ENCODE assay signal across 1 cellular context in genomic region chr22:38202437-38203089, GRCh38.
TF ChIP-seq lines count a peak whose summit lies in the region.

No MANE protein-coding gene starts in this region.

TF ChIP-seq in HepG2, 621 proteins besides CTCF, POLR2A, EP300 and RAD21 (continued from another document and continues in another):
- TF ChIP-seq ZNF407 (CRISPR knock-in tag; IDR thresholded peaks at IDR 0.05; ENCODE audit: not compliant biosample characterization) (peak; percentile 29), ZFX (CRISPR knock-in tag; IDR thresholded peaks at IDR 0.05; ENCODE audit: low read depth) (peak; percentile 74), ZNF75D (CRISPR knock-in tag; IDR thresholded peaks at IDR 0.05; ENCODE audit: borderline replicate concordance) (no peak), ZNF670 (CRISPR knock-in tag; IDR thresholded peaks at IDR 0.05; ENCODE audit: borderline replicate concordance) (peak; percentile 17; the same call in 1 of the 2 replicates), HOXD1 (CRISPR knock-in tag; IDR thresholded peaks at IDR 0.05) (no peak), ZNF136 (CRISPR knock-in tag; IDR thresholded peaks at IDR 0.05; ENCODE audit: low read depth) (0 out of 2 replicates have a peak, but pooled peaks have one; percentile 44), ZNF704 (CRISPR knock-in tag; IDR thresholded peaks at IDR 0.05; ENCODE audit: borderline replicate concordance) (0 out of 2 replicates have a peak, but pooled peaks have one; percentile 19), SRSF4 (IDR thresholded peaks at IDR 0.05; ENCODE audit: low read depth, low read length, poor library complexity, severe bottlenecking) (no peak), PHF5A (CRISPR knock-in tag; IDR thresholded peaks at IDR 0.05; ENCODE audit: low read depth, unreplicated experiment) (no peak), ZNF367 (CRISPR knock-in tag; IDR thresholded peaks at IDR 0.05; ENCODE audit: borderline replicate concordance) (no peak; the same call in 1 of the 2 replicates), TBX3 (IDR thresholded peaks at IDR 0.05; ENCODE audit: borderline replicate concordance) (no peak), ZNF484 (CRISPR knock-in tag; IDR thresholded peaks at IDR 0.05; ENCODE audit: borderline replicate concordance, low read depth) (0 out of 2 replicates have a peak, but pooled peaks have one; percentile 21), BORCS8-MEF2B (CRISPR knock-in tag; IDR thresholded peaks at IDR 0.05) (0 out of 2 replicates have a peak, but pooled peaks have one; percentile 24), HNF4A (CRISPR knock-in tag; IDR thresholded peaks at IDR 0.05) (no peak), HOXA3 (CRISPR knock-in tag; IDR thresholded peaks at IDR 0.05) (no peak), HMG20A (CRISPR knock-in tag; IDR thresholded peaks at IDR 0.05; ENCODE audit: borderline replicate concordance) (no peak), PHF8 (CRISPR knock-in tag; IDR thresholded peaks at IDR 0.05) (no peak), ZNF709 (CRISPR knock-in tag; IDR thresholded peaks at IDR 0.05) (peak; percentile 62), SIX4 (CRISPR knock-in tag; IDR thresholded peaks at IDR 0.05) (no peak), CCAR2 (optimal IDR thresholded peaks at IDR 0.05; ENCODE audit: low read depth, low read length) (no peak), ZNF563 (CRISPR knock-in tag; IDR thresholded peaks at IDR 0.05) (0 out of 2 replicates have a peak, but pooled peaks have one; percentile 80), DMAP1 (CRISPR knock-in tag; IDR thresholded peaks at IDR 0.05) (no peak; the same call in 1 of the 2 replicates), MEF2D (CRISPR knock-in tag; IDR thresholded peaks at IDR 0.05) (peak; percentile 12; the same call in 1 of the 2 replicates), ZNF362 (CRISPR knock-in tag; IDR thresholded peaks at IDR 0.05; ENCODE audit: borderline replicate concordance) (peak; percentile 11), ZNF800 (CRISPR knock-in tag; IDR thresholded peaks at IDR 0.05) (no peak), ZNF747 (CRISPR knock-in tag; IDR thresholded peaks at IDR 0.05; ENCODE audit: borderline replicate concordance) (0 out of 2 replicates have a peak, but pooled peaks have one; percentile 6), REXO4 (CRISPR knock-in tag; IDR thresholded peaks at IDR 0.05; ENCODE audit: borderline replicate concordance) (no peak), ZNF580 (CRISPR knock-in tag; IDR thresholded peaks at IDR 0.05; ENCODE audit: borderline replicate concordance, low read depth) (no peak), SKI (IDR thresholded peaks at IDR 0.05; ENCODE audit: partially characterized antibody) (no peak), ZMYM3 (CRISPR knock-in tag; IDR thresholded peaks at IDR 0.05) (no peak), ZNF740 (CRISPR knock-in tag; IDR thresholded peaks at IDR 0.05) (no peak), ARID3A (IDR thresholded peaks at IDR 0.05; ENCODE audit: low read depth, low read length) (no peak), ZNF720 (CRISPR knock-in tag; IDR thresholded peaks at IDR 0.05) (no peak), HBP1 (CRISPR knock-in tag; IDR thresholded peaks at IDR 0.05; ENCODE audit: low read depth) (no peak), RFX3 (CRISPR knock-in tag; IDR thresholded peaks at IDR 0.05) (no peak), DPF2 (CRISPR knock-in tag; IDR thresholded peaks at IDR 0.05; ENCODE audit: borderline replicate concordance, low read depth) (peak; percentile 17; the same call in 1 of the 2 replicates), IKZF5 (CRISPR knock-in tag; IDR thresholded peaks at IDR 0.05) (no peak), TMF1 (CRISPR knock-in tag; IDR thresholded peaks at IDR 0.05; ENCODE audit: low read depth) (peak; percentile 16; the same call in 1 of the 2 replicates), HNRNPLL (IDR thresholded peaks at IDR 0.05; ENCODE audit: low read depth, low read length, poor library complexity, severe bottlenecking) (peak; percentile 71), AHR (CRISPR knock-in tag; IDR thresholded peaks at IDR 0.05) (no peak), POGK (CRISPR knock-in tag; conservative IDR thresholded peaks at IDR 0.05) (0 out of 2 replicates have a peak, but pooled peaks have one; percentile 53), MBD4 (IDR thresholded peaks at IDR 0.05; ENCODE audit: borderline replicate concordance, low read length) (no peak), FOXA1 (IDR thresholded peaks at IDR 0.05) (no peak), FOXA1 (CRISPR knock-in tag; IDR thresholded peaks at IDR 0.05) (peak; percentile 60; the same call in 1 of the 2 replicates)
